ENCODE assay signal across 8 cellular contexts in genomic region chr11:112174789-112175595, GRCh38. TPM values are rescaled to one million over a fixed set of nuclear protein-coding genes. Genes with fewer than 3 reads are reported as not detected.
DNase-seq lines count a peak whose midpoint lies in the region; ATAC-seq and TF ChIP-seq lines count a peak whose summit lies in the region.

Gene BCO2 (plus strand): TSS chr11:112175512. CDS start chr11:112175602, 90 bp downstream.

- H3F3A ChIP-seq in OCI-LY1 (ENCODE audit: insufficient read depth, low read length), result no peaks in the 10 kb centered on the region

- H3K4me3 Mint-ChIP-seq in activated naive CD4-positive, alpha-beta T cell treated with anti-CD3 and anti-CD28 coated beads, Interleukin-2, amount 50 U/mL, for 24 hours, result peak within 1 kb of the TSS; percentile 27
- no peak within 1 kb of the TSS for H3K4me3 Mint-ChIP-seq in neural crest cell

- peaks cover 9% of the 10 kb centered on the region for H3K4me1 Mint-ChIP-seq in activated naive CD4-positive, alpha-beta T cell treated with anti-CD3 and anti-CD28 coated beads, Interleukin-2, amount 50 U/mL, for 24 hours
- H3K4me1 Mint-ChIP-seq in neural crest cell, result peaks cover 13% of the 10 kb centered on the region

- peak; percentile 35 for ATAC-seq in HG03196 (IDR thresholded peaks at IDR 0.05; ENCODE audit: unreplicated experiment)
- ATAC-seq in thoracic aorta (ENCODE audit: insufficient number of reproducible peaks, low FRiP score, low read depth), result peak; percentile 89

- H3K9me2 ChIP-seq in OCI-LY1 (ENCODE audit: low read depth, low read length), result no peaks in the 10 kb centered on the region

- H3K4me1 ChIP-seq in OCI-LY1 (ENCODE audit: insufficient read depth, low read length, severe bottlenecking) (peaks cover 8% of the 10 kb centered on the region), thoracic aorta (ENCODE audit: control insufficient read depth in 1 of 2, low read depth in 2 of 2) (peaks cover 10 to 12% of the 10 kb centered on the region in 2 donors)

- no peaks in the 10 kb centered on the region for H3K36me3 ChIP-seq in OCI-LY1 (ENCODE audit: insufficient read depth, low read length)
- no peaks in the 10 kb centered on the region for H3K36me3 ChIP-seq in thoracic aorta

- TF ChIP-seq CTCF in OCI-LY1 (IDR thresholded peaks at IDR 0.05; ENCODE audit: low read length), result peak; percentile 98
- peak; percentile 83 for TF ChIP-seq CTCF in neural crest cell (conservative IDR thresholded peaks at IDR 0.05)
- peak; percentile 62 for TF ChIP-seq CTCF in thoracic aorta (IDR thresholded peaks at IDR 0.05)

- H2AFZ ChIP-seq in OCI-LY1 (ENCODE audit: low read length), result no peak within 1 kb of the TSS

- peak within 1 kb of the TSS; percentile 56 for H3K4me2 ChIP-seq in OCI-LY1 (ENCODE audit: low read length)

- H3K9me3 Mint-ChIP-seq in activated naive CD4-positive, alpha-beta T cell treated with anti-CD3 and anti-CD28 coated beads, Interleukin-2, amount 50 U/mL, for 24 hours, result no peaks in the 10 kb centered on the region
- H3K9me3 Mint-ChIP-seq in neural crest cell, result no peaks in the 10 kb centered on the region

- H3K4me3 ChIP-seq in OCI-LY1 (ENCODE audit: low read depth, low read length, poor library complexity, severe bottlenecking) (peak within 1 kb of the TSS; percentile 28), thoracic aorta (peak within 1 kb of the TSS; percentile 55)

- no peaks in the 10 kb centered on the region for H3K36me3 Mint-ChIP-seq in activated naive CD4-positive, alpha-beta T cell treated with anti-CD3 and anti-CD28 coated beads, Interleukin-2, amount 50 U/mL, for 24 hours
- H3K36me3 Mint-ChIP-seq in neural crest cell (ENCODE audit: low read depth), result no peaks in the 10 kb centered on the region

- H3K27me3 Mint-ChIP-seq in activated naive CD4-positive, alpha-beta T cell treated with anti-CD3 and anti-CD28 coated beads, Interleukin-2, amount 50 U/mL, for 24 hours, result peaks cover 14% of the 10 kb centered on the region
- peaks cover 42% of the 10 kb centered on the region for H3K27me3 Mint-ChIP-seq in neural crest cell (ENCODE audit: low read depth)

- peak within 1 kb of the TSS; percentile 30 for H3K27ac Mint-ChIP-seq in activated naive CD4-positive, alpha-beta T cell treated with anti-CD3 and anti-CD28 coated beads, Interleukin-2, amount 50 U/mL, for 24 hours
- H3K27ac Mint-ChIP-seq in neural crest cell (ENCODE audit: unreplicated experiment), result peak within 1 kb of the TSS; percentile 36

- no peaks in the 10 kb centered on the region for H4K20me1 ChIP-seq in OCI-LY1 (ENCODE audit: insufficient read depth, low read length)

- no peaks in the 10 kb centered on the region for H3K9me3 ChIP-seq in OCI-LY1 (ENCODE audit: low read length)
- H3K9me3 ChIP-seq in thoracic aorta, result no peaks in the 10 kb centered on the region

- no peak within 1 kb of the TSS for H3K9ac ChIP-seq in OCI-LY1 (ENCODE audit: low read length)

- no peaks in the 10 kb centered on the region for H3K79me2 ChIP-seq in OCI-LY1 (ENCODE audit: insufficient read depth, low read length)

- H3K27me3 ChIP-seq in OCI-LY1 (ENCODE audit: insufficient read depth, low read length) (no peaks in the 10 kb centered on the region), thoracic aorta (replicated peaks; ENCODE audit: insufficient read depth) (no peaks in the 10 kb centered on the region)

- DNase-seq in GM04503 (ENCODE audit: low read depth) (peak; percentile 26), globus pallidus (ENCODE audit: low spot score) (peak; percentile 92), neural crest cell (ENCODE audit: low read depth, low spot score) (peak; percentile 66), thoracic aorta (ENCODE audit: low spot score) (peak; percentile 54), NCI-H128 (lab: John Stamatoyannopoulos, UW; ENCODE audit: unreplicated experiment) (no peak)

- H3K27ac ChIP-seq in OCI-LY1 (ENCODE audit: low read depth, low read length, poor library complexity, severe bottlenecking) (no peak within 1 kb of the TSS), thoracic aorta (no peak within 1 kb of the TSS)

RNA-seq across cellular contexts. Expression of gene BCO2, which starts in this region (rescaled TPM):
- total RNA-seq in neural crest cell, result 1.0 and 1.5 TPM in 2 replicates
- total RNA-seq in thoracic aorta, result 10 to 100 TPM in 1 of 2 donors, 1 to 10 TPM in 1; 7.2 to 26.6 TPM
